ENCODE assay signal across 11 cellular contexts in the genomic region with DNA sequence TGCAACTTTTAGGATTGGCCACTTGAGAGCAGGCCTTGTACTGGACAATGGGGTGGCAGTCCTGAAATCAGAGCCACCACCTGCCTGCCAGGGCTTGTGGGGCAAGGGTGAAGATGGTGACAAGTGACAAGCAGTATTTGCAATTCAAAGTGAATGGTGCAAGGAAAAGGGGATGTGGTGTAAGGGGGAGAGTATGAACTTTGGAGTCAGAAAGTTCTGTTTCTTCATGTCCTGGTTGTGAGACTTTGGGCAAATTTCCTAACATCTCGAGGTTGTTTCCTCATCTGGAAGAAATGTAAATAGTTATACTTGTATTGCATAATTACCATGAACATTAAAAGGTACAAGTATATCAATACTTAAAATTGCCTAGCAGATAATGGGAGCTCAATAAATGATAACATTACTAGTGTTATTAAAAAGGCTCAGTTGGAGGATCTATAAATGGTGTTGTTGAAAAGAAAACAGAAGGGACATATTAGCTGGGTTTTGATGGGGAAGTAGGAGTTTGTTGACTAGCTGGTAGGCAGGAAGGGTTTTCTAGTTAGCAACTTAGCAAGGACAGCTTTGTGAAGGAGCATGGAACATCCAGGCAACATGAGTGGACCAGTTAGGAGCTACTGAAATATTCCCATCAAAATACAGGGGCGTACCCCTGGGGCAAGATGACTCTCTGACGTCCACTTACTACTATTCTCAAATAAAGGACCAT. TPM values are rescaled to one million over a fixed set of nuclear protein-coding genes. Genes with fewer than 3 reads are reported as not detected.
DNase-seq lines count a peak whose midpoint lies in the region; ATAC-seq and TF ChIP-seq lines count a peak whose summit lies in the region.
"Had no signal": no experiment of that assay in that cellular context is flagged by ENCODE, and none has a peak within 500 bp of the region (broad histone marks: within the 10 kb centered on the region; RNA-seq: fewer than 3 reads in every experiment).

No MANE protein-coding gene starts in this region.

- no peak overlapping the region for H2BK12ac ChIP-seq in neuronal stem cell (ENCODE audit: low read length)

- H3K27me3 ChIP-seq in Caco-2 (replicated peaks; ENCODE audit: control insufficient read depth, insufficient read depth, low read length) (no peaks in the 10 kb centered on the region), psoas muscle (ENCODE audit: insufficient read depth in 3 of 3, low read length in 2 of 3) (no peaks in the 10 kb centered on the region), neuronal stem cell (ENCODE audit: control insufficient read depth in 3 of 3, insufficient read depth in 3 of 3, low read depth in 1 of 3, low read length in 3 of 3) (no peaks in the 10 kb centered on the region)

- no peak overlapping the region for H2BK120ac ChIP-seq in neuronal stem cell (ENCODE audit: low read depth, low read length)

- no peaks in the 10 kb centered on the region for H3K36me3 Mint-ChIP-seq in Caco-2 (ENCODE audit: insufficient read depth, unreplicated experiment)

- H3K9me2 ChIP-seq in OCI-LY7 (ENCODE audit: insufficient read depth, low read length) = no peaks in the 10 kb centered on the region

- no peaks in the 10 kb centered on the region for H3K27me3 Mint-ChIP-seq in Caco-2 (ENCODE audit: insufficient read depth, unreplicated experiment)

- ATAC-seq in psoas muscle = peak in 3 of 4 donors; percentile 59 to 70 (median 60)

- no peak overlapping the region for H3K14ac ChIP-seq in neuronal stem cell (ENCODE audit: low read length)

- H3K9ac ChIP-seq in neuronal stem cell (ENCODE audit: low read depth, low read length, poor library complexity) = no peak overlapping the region

- H3K79me1 ChIP-seq in neuronal stem cell (ENCODE audit: low read depth, low read length) = no peaks in the 10 kb centered on the region

- no peak overlapping the region for H2BK5ac ChIP-seq in neuronal stem cell (ENCODE audit: low read length)

- no peak overlapping the region for H3K4me3 Mint-ChIP-seq in Caco-2 (ENCODE audit: unreplicated experiment)
- H3K4me3 Mint-ChIP-seq: activated naive CD4-positive, alpha-beta T cell treated with anti-CD3 and anti-CD28 coated beads for 36 hours had no signal

- no peak for TF ChIP-seq CTCF in Caco-2 (IDR thresholded peaks at IDR 0.05; ENCODE audit: insufficient read depth in 1 of 2, low read depth in 1 of 2, low read length in 1 of 2, severe bottlenecking in 1 of 2, unreplicated experiment in 1 of 2)
- TF ChIP-seq CTCF in OCI-LY7 (conservative IDR thresholded peaks at IDR 0.05; ENCODE audit: low read length) = no peak
- no peak for TF ChIP-seq CTCF in psoas muscle (IDR thresholded peaks at IDR 0.05)

- H3K27ac Mint-ChIP-seq in Caco-2 (ENCODE audit: unreplicated experiment) = peak overlapping the region; percentile 32
- H3K27ac Mint-ChIP-seq: activated naive CD4-positive, alpha-beta T cell treated with anti-CD3 and anti-CD28 coated beads for 36 hours had no signal

- CTCF ChIA-PET in Caco-2 (lab: Charles Lee) (no interaction called here), OCI-LY7 (lab: Charles Lee; ENCODE audit: unreplicated experiment) (interaction anchor here (0.7 to 1.3 kb wide), 2 partner anchors 18 to 466 kb away, joined by 4 to 5 read pairs; no protein-coding TSS in a partner anchor)

- no peaks in the 10 kb centered on the region for H3K36me3 ChIP-seq in Caco-2 (ENCODE audit: control insufficient read depth, insufficient read depth, low read length)
- no peaks in the 10 kb centered on the region for H3K36me3 ChIP-seq in OCI-LY7 (ENCODE audit: insufficient read depth, low read length)
- H3K36me3 ChIP-seq in psoas muscle (ENCODE audit: insufficient read depth in 1 of 2, low read depth in 1 of 2) = no peaks in the 10 kb centered on the region
- no peaks in the 10 kb centered on the region for H3K36me3 ChIP-seq in neuronal stem cell (replicated peaks in 1 of 2; ENCODE audit: control insufficient read depth in 2 of 2, insufficient read depth in 2 of 2, low read length in 2 of 2)

- H2AFZ ChIP-seq in OCI-LY7 (ENCODE audit: low read length) (peak overlapping the region; percentile 57; the same call in 1 of the 2 replicates), neuronal stem cell (ENCODE audit: low read length) (no peak overlapping the region)

- H4K8ac ChIP-seq in neuronal stem cell (ENCODE audit: low read depth, low read length) = no peak overlapping the region

- no peak overlapping the region for H3K18ac ChIP-seq in neuronal stem cell (ENCODE audit: low read length)

- BruUV-seq in Caco-2 (replicated peaks; lab: Mats Ljungman, UMichigan) (no TSS peak), OCI-LY7 (replicated peaks; lab: Mats Ljungman, UMichigan) (no TSS peak)

- 63 to 74% (median 68%) methylated on average over 3 of the region's 3 CpGs for WGBS in psoas muscle, 3 donors
- WGBS in neuronal stem cell (ENCODE audit: extremely low coverage in 2 of 2, insufficient read length in 2 of 2, insufficient replicate concordance in 1 of 2), 2 donors = no CpG with 5 or more reads among the region's 3 CpGs

- no peak overlapping the region for H3K4me3 ChIP-seq in Caco-2 (ENCODE audit: low read depth, low read length)
- no peak overlapping the region for H3K4me3 ChIP-seq in OCI-LY7 (ENCODE audit: low read depth, low read length, poor library complexity, severe bottlenecking)
- no peak overlapping the region for H3K4me3 ChIP-seq in psoas muscle
- H3K4me3 ChIP-seq in neuronal stem cell (ENCODE audit: low read length in 2 of 2) = no peak overlapping the region

- H3K27ac ChIP-seq in OCI-LY7 (ENCODE audit: low read depth, low read length, poor library complexity, severe bottlenecking) = peak overlapping the region; percentile 41
- H3K27ac ChIP-seq in psoas muscle = no peak overlapping the region
- no peak overlapping the region for H3K27ac ChIP-seq in neuronal stem cell (replicated peaks; ENCODE audit: low read length)

- H3K9me3 Mint-ChIP-seq in Caco-2 (ENCODE audit: unreplicated experiment) = no peaks in the 10 kb centered on the region
- H3K9me3 Mint-ChIP-seq: activated naive CD4-positive, alpha-beta T cell treated with anti-CD3 and anti-CD28 coated beads for 36 hours had no signal

- intact Hi-C loops in Caco-2 (cut with micrococcal nuclease; ENCODE audit: unreplicated experiment) (no loop called here), OCI-LY7 (cut with micrococcal nuclease; ENCODE audit: unreplicated experiment) (no loop called here), psoas muscle (cut with DNase I) (no loop called here)

- H2BK15ac ChIP-seq in neuronal stem cell (ENCODE audit: low read length) = no peak overlapping the region

- H4K20me1 ChIP-seq in OCI-LY7 (ENCODE audit: insufficient read depth, low read length) = no peaks in the 10 kb centered on the region

- POLR2A ChIA-PET in Caco-2 (lab: Charles Lee) (no interaction called here), OCI-LY7 (lab: Charles Lee) (interaction anchor here (0.6 to 1.2 kb wide), 9 partner anchors 10 to 340 kb away, joined by 3 to 4 read pairs (median 3); no protein-coding TSS in a partner anchor)

- H3K4me1 ChIP-seq in Caco-2 (peaks cover 10% of the 10 kb centered on the region), OCI-LY7 (ENCODE audit: insufficient read depth, low read length, poor library complexity, severe bottlenecking) (peaks cover 22% of the 10 kb centered on the region), psoas muscle (no peaks in the 10 kb centered on the region), neuronal stem cell (ENCODE audit: control insufficient read depth in 2 of 2, insufficient read depth in 1 of 2, low read depth in 1 of 2, low read length in 2 of 2) (peaks cover 9 to 11% of the 10 kb centered on the region in 2 donors)

- H3K4me2 ChIP-seq in OCI-LY7 (ENCODE audit: low read length) (peak overlapping the region; percentile 42), neuronal stem cell (ENCODE audit: insufficient read depth, low read length, poor library complexity, severe bottlenecking) (no peak overlapping the region)

- H3K4me1 Mint-ChIP-seq in Caco-2 (ENCODE audit: low read depth, unreplicated experiment) = no peaks in the 10 kb centered on the region

- H3K9me3 ChIP-seq in Caco-2 (0 out of 2 replicates have a peak, but pooled peaks cover 4% of the 10 kb centered on the region), OCI-LY7 (ENCODE audit: low read length) (no peaks in the 10 kb centered on the region), psoas muscle (no peaks in the 10 kb centered on the region), neuronal stem cell (replicated peaks in 1 of 2; ENCODE audit: control insufficient read depth in 2 of 2, insufficient read depth in 1 of 2, low read depth in 1 of 2, low read length in 2 of 2) (no peaks in the 10 kb centered on the region)

- no peaks in the 10 kb centered on the region for H3K79me2 ChIP-seq in OCI-LY7 (ENCODE audit: insufficient read depth, low read depth, low read length)

- H3K4ac ChIP-seq in neuronal stem cell (ENCODE audit: low read length) = no peak overlapping the region

- H2AK5ac ChIP-seq in neuronal stem cell (ENCODE audit: low read depth, low read length) = no peak overlapping the region

- no peak overlapping the region for H4K91ac ChIP-seq in neuronal stem cell (ENCODE audit: low read depth, low read length, poor library complexity)

- H3K23ac ChIP-seq in neuronal stem cell (ENCODE audit: low read depth, low read length, poor library complexity) = no peak overlapping the region

- DNase-seq in Caco-2 = peak in 1 of 2 experiments; percentile 54
- peak; percentile 38 for DNase-seq in OCI-LY7 (ENCODE audit: low spot score)
- DNase-seq in fibroblast of peridontal ligament (ENCODE audit: extremely low read depth) = peak; percentile 80
- DNase-seq in psoas muscle = peak; percentile 29 to 55
- DNase-seq in neuronal stem cell (ENCODE audit: low spot score) = no peak
- DNase-seq in NCI-H446 (lab: John Stamatoyannopoulos, UW) = no peak
- DNase-seq in stimulated activated CD8-positive, alpha-beta memory T cell treated with anti-CD3 and anti-CD28 coated beads, Interleukin-4, amount 100 ng/mL, for 48 hours = no peak
- DNase-seq in NCI-H2196 (lab: John Stamatoyannopoulos, UW; ENCODE audit: unreplicated experiment) = no peak
- DNase-seq: activated naive CD4-positive, alpha-beta T cell treated with anti-CD3 and anti-CD28 coated beads for 36 hours; NCI-H774; stimulated activated CD4-positive, alpha-beta T cell treated with anti-CD3 and anti-CD28 coated beads, Interleukin-12 subunit alpha, Interleukin-12 subunit beta, amount 100 ng/mL, for 4 hours had no signal

RNA-seq across cellular contexts. Expression of a gene that starts 21.3 kb away (rescaled TPM):
- 2.8 and 2.9 TPM in 2 replicates for total RNA-seq in Caco-2 (2022)
- total RNA-seq in OCI-LY7 (2014; rRNA removed; shearing (Covaris generic)) = 4.8 and 5.1 TPM in 2 replicates
- 10.2 and 10.6 TPM in 2 replicates for total RNA-seq in OCI-LY7 (2022)
- 10 to 100 TPM in 1 of 4 donors, 1 to 10 TPM in 3; 6.1 to 11.4 (median 8.1) TPM for total RNA-seq in psoas muscle
- 10 to 100 TPM in 1 of 3 donors, 1 to 10 TPM in 2; 2.0 to 12.7 (median 4.5) TPM for polyA plus RNA-seq in psoas muscle
- polyA plus RNA-seq in neuronal stem cell (2013, experiment 1 of 2) = 6.0 TPM
- polyA plus RNA-seq in neuronal stem cell (2013, experiment 2 of 2) = 5.9 TPM

RNA-seq across cellular contexts. Expression of a gene that starts 57.6 kb away (rescaled TPM):
- total RNA-seq in Caco-2 (2022) = 72.7 and 74.3 TPM in 2 replicates
- 30.0 and 32.7 TPM in 2 replicates for total RNA-seq in OCI-LY7 (2014; rRNA removed; shearing (Covaris generic))
- 66.0 and 69.0 TPM in 2 replicates for total RNA-seq in OCI-LY7 (2022)
- total RNA-seq in psoas muscle = 10 to 100 TPM; 22.6 to 36.8 (median 26.4) TPM
- polyA plus RNA-seq in psoas muscle = 10 to 100 TPM in 2 of 3 donors, 1 to 10 TPM in 1; 8.0 to 26.5 (median 22.1) TPM
- polyA plus RNA-seq in neuronal stem cell (2013, experiment 1 of 2) = 22.3 TPM
- 23.1 TPM for polyA plus RNA-seq in neuronal stem cell (2013, experiment 2 of 2)

Comparison
In these comparisons a context has a peak if more than half of its experiments do, and no peak if none do; other contexts are left out.
1. DNase-seq: peak in OCI-LY7 (single experiment), fibroblast of peridontal ligament (single experiment) and psoas muscle (2 of 2); none in neuronal stem cell (single experiment), NCI-H446 (0 of 2), stimulated activated CD8-positive, alpha-beta memory T cell treated with anti-CD3 and anti-CD28 coated beads, Interleukin-4, amount 100 ng/mL, for 48 hours (single experiment) and NCI-H2196 (single experiment).